8 cellular contexts compared by ENCODE assay signal in genomic region chr9:91424403-91425176, GRCh38. TPM values are rescaled to one million over a fixed set of nuclear protein-coding genes. Genes with fewer than 3 reads are reported as not detected.
A peak's percentile ranks its signal among the peaks of the same experiment; 100 is the strongest.
DNase-seq lines count a peak whose midpoint lies in the region; ATAC-seq and TF ChIP-seq lines count a peak whose summit lies in the region.

No MANE protein-coding gene starts in this region.

- CTCF ChIA-PET in Caco-2 (lab: Charles Lee), result interaction anchor here (0.6 to 1.3 kb wide), 4 partner anchors 80 to 651 kb away, joined by 3 to 5 read pairs (median 4); no protein-coding TSS in a partner anchor

- H3K36me3 ChIP-seq in Caco-2 (ENCODE audit: control insufficient read depth, insufficient read depth, low read length) (no peaks in the 10 kb centered on the region), duodenal mucosa (ENCODE audit: control insufficient read depth in 1 of 2, insufficient read depth in 2 of 2, low read length in 2 of 2) (no peaks in the 10 kb centered on the region), liver (ENCODE audit: control insufficient read depth in 4 of 4, insufficient read depth in 3 of 4, low read depth in 1 of 4, low read length in 3 of 4) (no peaks in the 10 kb centered on the region)

- peak; percentile 40 to 54 for TF ChIP-seq RAD21 in liver (IDR thresholded peaks at IDR 0.05)

- DNase-seq in Caco-2 (peak; percentile 57 to 64), NCI-H1930 (lab: John Stamatoyannopoulos, UW) (peak; percentile 45 to 48)
- peak; percentile 40 to 46 for DNase-seq in activated CD4-positive, alpha-beta T cell treated with anti-CD3 and anti-CD28 coated beads, Interleukin-2, amount 50 U/mL, for 4 hours
- peak; percentile 64 for DNase-seq in stimulated activated CD4-positive, alpha-beta T cell treated with anti-CD3 and anti-CD28 coated beads, Interleukin-4, amount 100 ng/mL, for 1 hour

- BruUV-seq in Caco-2 (replicated peaks; lab: Mats Ljungman, UMichigan), result TSS peak; percentile 67

- H3K4me3 ChIP-seq in Caco-2 (ENCODE audit: low read depth, low read length) (peak overlapping the region; percentile 72), duodenal mucosa (ENCODE audit: low read depth in 1 of 2, low read length in 2 of 2) (peak overlapping the region; percentile 75 to 82), liver (ENCODE audit: low read depth in 1 of 3, low read length in 3 of 3) (peak overlapping the region; percentile 68 to 94 (median 71))

- peaks cover 3% of the 10 kb centered on the region for H3K27me3 Mint-ChIP-seq in Caco-2 (ENCODE audit: insufficient read depth, unreplicated experiment)

- H3K9me3 ChIP-seq in Caco-2 (no peaks in the 10 kb centered on the region), duodenal mucosa (ENCODE audit: control insufficient read depth in 1 of 2, low read length in 2 of 2) (no peaks in the 10 kb centered on the region), liver (ENCODE audit: control insufficient read depth in 4 of 4, low read length in 3 of 4) (no peaks in the 10 kb centered on the region)

- H3K9me3 Mint-ChIP-seq in Caco-2 (ENCODE audit: unreplicated experiment), result no peaks in the 10 kb centered on the region

- TF ChIP-seq CTCF in Caco-2 (IDR thresholded peaks at IDR 0.05; ENCODE audit: insufficient read depth in 1 of 2, low read depth in 1 of 2, low read length in 1 of 2, severe bottlenecking in 1 of 2, unreplicated experiment in 1 of 2), result no peak
- TF ChIP-seq CTCF in liver (IDR thresholded peaks at IDR 0.05; ENCODE audit: low read depth, low read length, missing input control), result peak; percentile 11

- peaks cover 9% of the 10 kb centered on the region for H3K36me3 Mint-ChIP-seq in Caco-2 (ENCODE audit: insufficient read depth, unreplicated experiment)

- ATAC-seq in GM21723 (IDR thresholded peaks at IDR 0.05; ENCODE audit: unreplicated experiment) (peak; percentile 11), HG03520 (IDR thresholded peaks at IDR 0.05; ENCODE audit: unreplicated experiment) (no peak)

- H3K4me3 Mint-ChIP-seq in Caco-2 (ENCODE audit: unreplicated experiment), result peak overlapping the region; percentile 87

- 3% methylated on average over 67 of the region's 67 CpGs for WGBS in liver

- H3K4me1 ChIP-seq in Caco-2 (peaks cover 3% of the 10 kb centered on the region), duodenal mucosa (ENCODE audit: control insufficient read depth in 1 of 2, insufficient read depth in 2 of 2, low read length in 2 of 2) (peaks cover 14 to 24% of the 10 kb centered on the region in 2 donors), liver (ENCODE audit: control insufficient read depth in 4 of 4, insufficient read depth in 4 of 4, low read length in 3 of 4) (peaks cover 0 to 15% (median 7%) of the 10 kb centered on the region in 4 donors)

- H3K27me3 ChIP-seq in Caco-2 (replicated peaks; ENCODE audit: control insufficient read depth, insufficient read depth, low read length) (no peaks in the 10 kb centered on the region), duodenal mucosa (ENCODE audit: control insufficient read depth in 1 of 2, insufficient read depth in 2 of 2, low read length in 2 of 2) (no peaks in the 10 kb centered on the region), liver (ENCODE audit: control insufficient read depth in 4 of 4, insufficient read depth in 4 of 4, low read length in 3 of 4) (no peaks in the 10 kb centered on the region)

- peak overlapping the region; percentile 87 for H3K27ac ChIP-seq in duodenal mucosa (ENCODE audit: low read depth, low read length)
- H3K27ac ChIP-seq in liver (ENCODE audit: low read depth in 1 of 2, low read length in 2 of 2), result peak overlapping the region; percentile 99 to 100

- peak overlapping the region; percentile 83 for H3K27ac Mint-ChIP-seq in Caco-2 (ENCODE audit: unreplicated experiment)

- H3K9ac ChIP-seq in duodenal mucosa (ENCODE audit: low read depth in 1 of 2, low read length in 2 of 2) (peak overlapping the region; percentile 67 to 82), liver (ENCODE audit: low read depth in 1 of 2, low read length in 2 of 2) (peak overlapping the region; percentile 66 to 82)

- POLR2A ChIA-PET in Caco-2 (lab: Charles Lee), result interaction anchor here (0.5 to 1.1 kb wide), 5 partner anchors 64 to 1710 kb away, joined by 3 to 5 read pairs (median 3); partner anchors contain the start of gene NINJ1

- peaks cover 6% of the 10 kb centered on the region for H3K4me1 Mint-ChIP-seq in Caco-2 (ENCODE audit: low read depth, unreplicated experiment)

- intact Hi-C loops in Caco-2 (cut with micrococcal nuclease; ENCODE audit: unreplicated experiment), result loop anchor here (5.0 to 10.0 kb wide), 2 partner anchors 227 to 230 kb away; no protein-coding TSS in a partner anchor

TF ChIP-seq in liver, 16 proteins besides CTCF, POLR2A, EP300 and RAD21:
- peak; percentile 49 to 58 for TF ChIP-seq EGR1 (IDR thresholded peaks at IDR 0.05; ENCODE audit: low read depth in 2 of 2)
- peak; percentile 43 for TF ChIP-seq MAX (IDR thresholded peaks at IDR 0.05)
- peak; percentile 67 for TF ChIP-seq REST (IDR thresholded peaks at IDR 0.05)
- peak; percentile 43 for TF ChIP-seq ZBTB33 (IDR thresholded peaks at IDR 0.05)
- TF ChIP-seq RXRA (IDR thresholded peaks at IDR 0.05), result peak; percentile 45 to 62
- peak; percentile 70 for TF ChIP-seq YY1 (IDR thresholded peaks at IDR 0.05)
- TF ChIP-seq JUND (IDR thresholded peaks at IDR 0.05), result peak in 1 of 2 donors; percentile 29
- TF ChIP-seq HNF4A (conservative IDR thresholded peaks at IDR 0.05), result peak in 1 of 2 donors; percentile 44
- TF ChIP-seq HNF4G (IDR thresholded peaks at IDR 0.05), result no peak
- TF ChIP-seq ATF3 (IDR thresholded peaks at IDR 0.05), result no peak

RNA-seq across cellular contexts. Expression of gene NFIL3, which starts 1.0 kb away (rescaled TPM):
- 13.5 and 14.9 TPM in 2 replicates for total RNA-seq in Caco-2 (2022)
- total RNA-seq in liver, result 10 to 100 TPM in 1 of 2 donors, 1 to 10 TPM in 1; 6.6 to 20.2 TPM
- polyA plus RNA-seq in liver, result 10 to 100 TPM in 1 of 2 donors, 1 to 10 TPM in 1; 7.0 to 10.1 TPM
